ENCODE assay signal across 27 cellular contexts in the genomic region with DNA sequence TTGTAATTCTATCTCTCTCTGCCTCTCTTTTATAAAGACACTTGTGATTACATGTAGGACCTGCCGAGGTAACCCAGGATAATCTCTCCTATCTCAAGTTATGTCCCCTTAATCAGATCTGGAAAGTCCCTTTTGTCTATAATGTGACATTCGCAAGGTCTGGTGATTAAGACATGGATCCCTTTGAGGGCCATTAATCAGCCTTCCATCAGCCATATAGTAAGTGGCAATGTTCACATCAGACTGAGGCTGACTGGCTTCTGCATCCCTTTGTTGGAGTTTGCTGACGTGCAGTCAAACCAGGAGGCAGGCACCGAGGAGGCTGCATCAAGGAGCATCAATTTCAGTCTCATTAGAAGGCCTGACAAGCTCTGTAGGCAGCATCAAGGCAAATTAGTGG.
"Had no signal": no experiment of that assay in that cellular context is flagged by ENCODE, and none has a peak within 500 bp of the region (broad histone marks: within the 10 kb centered on the region; RNA-seq: fewer than 3 reads in every experiment).

No MANE protein-coding gene starts in this region.

- H3K4me3 Mint-ChIP-seq: effector memory CD8-positive, alpha-beta T cell; immature natural killer cell; naive thymus-derived CD8-positive, alpha-beta T cell; neural crest cell; stimulated activated effector memory CD8-positive, alpha-beta T cell treated with anti-CD3 and anti-CD28 coated beads, Interleukin-12 subunit alpha, Interleukin-12 subunit beta, amount 100 ng/mL, for 72 hours had no signal

- H3K27ac Mint-ChIP-seq: effector memory CD8-positive, alpha-beta T cell; immature natural killer cell; progenitor cell of endocrine pancreas; stimulated activated effector memory CD8-positive, alpha-beta T cell treated with anti-CD3 and anti-CD28 coated beads, Interleukin-12 subunit alpha, Interleukin-12 subunit beta, amount 100 ng/mL, for 72 hours had no signal

- H3K36me3 Mint-ChIP-seq: stimulated activated effector memory CD8-positive, alpha-beta T cell treated with anti-CD3 and anti-CD28 coated beads, Interleukin-12 subunit alpha, Interleukin-12 subunit beta, amount 100 ng/mL, for 72 hours had no signal

- H3K36me3 ChIP-seq: esophagus squamous epithelium, lower lobe of right lung, tibial artery, upper lobe of left lung had no signal

- H3K4me2 ChIP-seq: smooth muscle cell had no signal

- H3K9me3 ChIP-seq: testis, upper lobe of left lung had no signal

- ATAC-seq: effector memory CD8-positive, alpha-beta T cell; left colon; left ventricle myocardium superior; lower lobe of right lung; naive thymus-derived CD8-positive, alpha-beta T cell; sciatic nerve; stimulated activated effector memory CD8-positive, alpha-beta T cell treated with anti-CD3 and anti-CD28 coated beads, Interleukin-12 subunit alpha, Interleukin-12 subunit beta, amount 100 ng/mL, for 72 hours; stimulated activated naive CD8-positive, alpha-beta T cell treated with anti-CD3 and anti-CD28 coated beads, Interleukin-15, Interleukin-2, amounts not matched to agents 100 U/mL and 50 U/mL, for 24 hours had no signal

- H3K4me1 ChIP-seq: esophagus squamous epithelium, lower lobe of right lung, parathyroid adenoma, testis, tibial artery, upper lobe of left lung had no signal

- H3K27me3 ChIP-seq: esophagus squamous epithelium, testis, tibial artery, upper lobe of left lung had no signal

- H3K4me1 Mint-ChIP-seq: immature natural killer cell; stimulated activated effector memory CD8-positive, alpha-beta T cell treated with anti-CD3 and anti-CD28 coated beads, Interleukin-12 subunit alpha, Interleukin-12 subunit beta, amount 100 ng/mL, for 72 hours had no signal

- H3K4me3 ChIP-seq: coronary artery, esophagus squamous epithelium, lower lobe of right lung, smooth muscle cell, testis, tibial artery, upper lobe of left lung had no signal

- H3K79me2 ChIP-seq: parathyroid adenoma had no signal

- DNase-seq: dermis blood vessel endothelial cell; effector memory CD8-positive, alpha-beta T cell; erythroblast; esophagus squamous epithelium; foreskin melanocyte; hypothalamus; immature natural killer cell; islet precursor cell; kidney glomerular epithelial cell; left colon; left ventricle myocardium superior; lower lobe of right lung; naive thymus-derived CD8-positive, alpha-beta T cell; stimulated activated CD4-positive, alpha-beta T cell treated with anti-CD3 and anti-CD28 coated beads, Interleukin-2, amount 100 ng/mL, for 24 hours; stimulated activated CD4-positive, alpha-beta T cell treated with anti-CD3 and anti-CD28 coated beads, Interleukin-4, amount 100 ng/mL, for 24 hours; stimulated activated naive CD8-positive, alpha-beta T cell treated with anti-CD3 and anti-CD28 coated beads, Interleukin-15, Interleukin-2, amounts not matched to agents 100 U/mL and 50 U/mL, for 24 hours; substantia nigra; testis; tibial artery; upper lobe of left lung had no signal

- H3K27ac ChIP-seq: coronary artery, esophagus squamous epithelium, lower lobe of right lung, parathyroid adenoma, testis, tibial artery, upper lobe of left lung had no signal

- H3K9ac ChIP-seq: parathyroid adenoma had no signal

- H3K27me3 Mint-ChIP-seq: effector memory CD8-positive, alpha-beta T cell; naive thymus-derived CD8-positive, alpha-beta T cell; progenitor cell of endocrine pancreas had no signal

- H2AFZ ChIP-seq: parathyroid adenoma had no signal
